ENCODE assay signal across 14 cellular contexts in genomic region chr6:72955666-72956065, GRCh38.
A peak's percentile ranks its signal among the peaks of the same experiment; 100 is the strongest.
DNase-seq lines count a peak whose midpoint lies in the region; ATAC-seq and TF ChIP-seq lines count a peak whose summit lies in the region.
"Had no signal": no experiment of that assay in that cellular context is flagged by ENCODE, and none has a peak within 500 bp of the region (broad histone marks: within the 10 kb centered on the region; RNA-seq: fewer than 3 reads in every experiment).

No MANE protein-coding gene starts in this region.

- H3K4me2 ChIP-seq in SK-N-SH: no peak overlapping the region

- peak; percentile 23 for DNase-seq in Daoy (ENCODE audit: low read depth)
- no peak for DNase-seq in SK-N-SH
- DNase-seq in kidney glomerular epithelial cell (lab: John Stamatoyannopoulos, UW): peak; percentile 5
- no peak for DNase-seq in NCI-H748 (lab: John Stamatoyannopoulos, UW; ENCODE audit: unreplicated experiment)
- DNase-seq in NCI-H1092 treated with DMSO at 0.1 percent for 48 hours (lab: John Stamatoyannopoulos, UW): no peak
- no peak for DNase-seq in T-helper 2 cell
- DNase-seq: activated CD8-positive, alpha-beta memory T cell treated with anti-CD3 and anti-CD28 coated beads, Interleukin-2, amount 10 ng/mL, durations not matched to agents 7 days and 5 days; activated effector memory CD4-positive, alpha-beta T cell treated with anti-CD3 and anti-CD28 coated beads, Interleukin-2, amount 50 U/mL, for 16 hours; erythroblast; mammary epithelial cell; NCI-H2081 treated with DMSO at 0.1 percent for 48 hours; NCI-H526 had no signal

- H3F3A ChIP-seq in SK-N-SH (replicated peaks; ENCODE audit: insufficient read depth): peaks cover 11% of the 10 kb centered on the region

- H3K27me3 ChIP-seq in SK-N-SH (ENCODE audit: insufficient read depth): no peaks in the 10 kb centered on the region

- ATAC-seq in HG02642 (IDR thresholded peaks at IDR 0.05; ENCODE audit: poor library complexity, unreplicated experiment) (peak; percentile 65), GM21576 (IDR thresholded peaks at IDR 0.05; ENCODE audit: unreplicated experiment) (no peak)
- ATAC-seq: activated CD8-positive, alpha-beta memory T cell treated with anti-CD3 and anti-CD28 coated beads, Interleukin-2, amount 10 ng/mL, durations not matched to agents 7 days and 5 days had no signal

- no peaks in the 10 kb centered on the region for H3K36me3 ChIP-seq in SK-N-SH (replicated peaks in 1 of 2; ENCODE audit: control insufficient read depth in 1 of 2, insufficient read depth in 2 of 2, low read length in 1 of 2)

- CTCF ChIA-PET in SK-N-SH (lab: Yijun Ruan, JAX): no interaction called here

- no peaks in the 10 kb centered on the region for H3K9me2 ChIP-seq in SK-N-SH

- H3K9ac ChIP-seq in SK-N-SH: no peak overlapping the region

- peaks cover 0 to 31% of the 10 kb centered on the region in 2 experiments; a peak in 2 of 4 replicates for H3K4me1 ChIP-seq in SK-N-SH (ENCODE audit: control insufficient read depth in 1 of 2, insufficient read depth in 2 of 2, low read depth in 1 of 2, low read length in 1 of 2)

- 0 out of 2 replicates have a peak overlapping the region, but pooled peaks have one; percentile 3 for H2AFZ ChIP-seq in SK-N-SH (ENCODE audit: low read depth)

- H3K4me3 ChIP-seq in SK-N-SH (ENCODE audit: low read depth in 2 of 2, low read length in 1 of 2): no peak overlapping the region

- POLR2A ChIA-PET in SK-N-SH (lab: Yijun Ruan, JAX): no interaction called here

- no peak for TF ChIP-seq CTCF in SK-N-SH (IDR thresholded peaks at IDR 0.05)

- H4K20me1 ChIP-seq in SK-N-SH (ENCODE audit: insufficient read depth): no peaks in the 10 kb centered on the region

- WGBS in SK-N-SH (ENCODE audit: low lambda C conversion rate): 79% methylated on average over 2 of the region's 2 CpGs

- TF ChIP-seq EP300 in SK-N-SH (IDR thresholded peaks at IDR 0.05; ENCODE audit: borderline replicate concordance in 1 of 2, low read depth in 1 of 2, low read length in 1 of 2): no peak

- H3K9me3 ChIP-seq in SK-N-SH: no peaks in the 10 kb centered on the region

- H3K79me2 ChIP-seq in SK-N-SH (ENCODE audit: insufficient read depth): peaks cover 33% of the 10 kb centered on the region; the same call in 1 of the 2 replicates

- TF ChIP-seq RAD21 in SK-N-SH (IDR thresholded peaks at IDR 0.05; ENCODE audit: low read length): no peak

- peak overlapping the region in 1 of 2 experiments; percentile 62; a peak in 1 of 4 replicates for H3K27ac ChIP-seq in SK-N-SH (ENCODE audit: low read depth in 2 of 2, low read length in 1 of 2)

TF ChIP-seq in SK-N-SH, 30 proteins besides CTCF, POLR2A, EP300 and RAD21:
- TF ChIP-seq USF2 (IDR thresholded peaks at IDR 0.05; ENCODE audit: borderline replicate concordance, low read depth, low read length) (no peak), YY1 (IDR thresholded peaks at IDR 0.05; ENCODE audit: low read depth) (no peak), MEF2A (IDR thresholded peaks at IDR 0.05; ENCODE audit: borderline replicate concordance, low read depth) (no peak), SMC3 (IDR thresholded peaks at IDR 0.05; ENCODE audit: low read depth, low read length) (no peak), MXI1 (IDR thresholded peaks at IDR 0.05; ENCODE audit: low read depth, low read length) (no peak), NFIC (IDR thresholded peaks at IDR 0.05; ENCODE audit: borderline replicate concordance) (no peak), FOXJ3 (CRISPR knock-in tag; IDR thresholded peaks at IDR 0.05) (no peak), SIN3A (IDR thresholded peaks at IDR 0.05; ENCODE audit: borderline replicate concordance, low read depth, low read length) (no peak), IRF3 (IDR thresholded peaks at IDR 0.05; ENCODE audit: low read depth, low read length) (no peak), CHD2 (IDR thresholded peaks at IDR 0.05; ENCODE audit: low read length, partially characterized antibody) (no peak), TEAD4 (IDR thresholded peaks at IDR 0.05; ENCODE audit: borderline replicate concordance, insufficient read depth) (no peak), FOSL2 (IDR thresholded peaks at IDR 0.05; ENCODE audit: borderline replicate concordance, low read depth) (no peak), GATA2 (CRISPR knock-in tag; IDR thresholded peaks at IDR 0.05) (no peak), RXRA (IDR thresholded peaks at IDR 0.05; ENCODE audit: borderline replicate concordance, low read depth) (no peak), ZBTB33 (IDR thresholded peaks at IDR 0.05; ENCODE audit: borderline replicate concordance, low read depth) (no peak)
TF ChIP-seq in SK-N-SH: peak in this region for 0.

Comparison
In these comparisons a context has a peak if more than half of its experiments do, and no peak if none do; other contexts are left out.
1. DNase-seq: peak in Daoy (single experiment) and kidney glomerular epithelial cell (single experiment); none in SK-N-SH (single experiment), NCI-H748 (single experiment), NCI-H1092 treated with DMSO at 0.1 percent for 48 hours (single experiment) and T-helper 2 cell (0 of 5).